Comparison of ENCODE assay signal across 22 cellular contexts in the genomic region with DNA sequence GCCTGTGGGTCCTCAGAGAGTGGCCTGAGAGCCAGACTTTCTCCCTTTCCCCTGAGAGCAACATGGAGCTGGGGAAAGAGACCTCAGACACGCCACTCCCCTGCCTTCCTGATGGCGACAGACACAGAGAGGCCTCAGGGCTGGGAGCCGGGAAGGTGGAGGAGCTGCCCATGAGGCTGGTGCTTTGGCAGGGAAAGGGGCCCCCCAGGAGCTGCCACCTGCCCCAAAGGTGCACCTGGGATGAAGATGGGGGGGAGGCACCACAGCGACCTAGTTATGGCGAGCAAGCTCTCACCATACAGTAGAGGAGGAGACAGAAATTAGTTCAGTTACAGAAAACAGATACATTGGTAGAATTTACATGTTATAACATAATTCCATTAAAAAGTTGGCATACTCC.
"Had no signal": no experiment of that assay in that cellular context is flagged by ENCODE, and none has a peak within 500 bp of the region (broad histone marks: within the 10 kb centered on the region; RNA-seq: fewer than 3 reads in every experiment).

No MANE protein-coding gene starts in this region.

- H3K4me3 ChIP-seq: body of pancreas, esophagus squamous epithelium, hepatocyte, lung had no signal

- H3K36me3 Mint-ChIP-seq: activated naive CD4-positive, alpha-beta T cell treated with anti-CD3 and anti-CD28 coated beads, Interleukin-2, amount 50 U/mL, for 72 hours; natural killer cell treated with Interleukin-12 subunit alpha and Interleukin-12 subunit beta and Interleukin-15 and Interleukin-18, amount 100 ng/mL, for 72 hours; type B pancreatic cell had no signal

- H2AFZ ChIP-seq: hepatocyte had no signal

- H3K27me3 ChIP-seq: body of pancreas, hepatocyte had no signal

- H3K9me3 Mint-ChIP-seq: activated naive CD4-positive, alpha-beta T cell treated with anti-CD3 and anti-CD28 coated beads, Interleukin-2, amount 50 U/mL, for 72 hours; activated T-helper 1 cell treated with anti-CD3 and anti-CD28 coated beads, Interleukin-12 subunit alpha, Interleukin-12 subunit beta, Interleukin-2, Interleukin-4 antibody, amounts not matched to agents 30 ng/mL and 10 ng/mL and 1 ng/mL, durations not matched to agents 14 hours and 24 hours and 36 hours; dendritic cell treated with granulocyte-macrophage colony-stimulating factor and Interleukin-4, amounts not matched to agents 40 ng/mL and 50 ng/mL, for 4 days; natural killer cell treated with Interleukin-12 subunit alpha and Interleukin-12 subunit beta and Interleukin-15 and Interleukin-18, amount 100 ng/mL, for 72 hours; type B pancreatic cell had no signal

- ATAC-seq: activated CD4-positive, alpha-beta T cell treated with anti-CD3 and anti-CD28 coated beads for 36 hours; activated naive CD4-positive, alpha-beta T cell treated with anti-CD3 and anti-CD28 coated beads, Interleukin-2, amount 50 U/mL, for 72 hours; body of pancreas; left colon; natural killer cell treated with Interleukin-12 subunit alpha and Interleukin-12 subunit beta and Interleukin-15 and Interleukin-18, amount 100 ng/mL, for 72 hours had no signal

- H3K4me2 ChIP-seq: hepatocyte had no signal

- H3K9me3 ChIP-seq: body of pancreas, esophagus squamous epithelium had no signal

- H3K36me3 ChIP-seq: esophagus squamous epithelium had no signal

- H3K4me3 Mint-ChIP-seq: activated CD4-positive, alpha-beta T cell treated with anti-CD3 and anti-CD28 coated beads for 36 hours; activated T-helper 1 cell treated with anti-CD3 and anti-CD28 coated beads, Interleukin-12 subunit alpha, Interleukin-12 subunit beta, Interleukin-2, Interleukin-4 antibody, amounts not matched to agents 30 ng/mL and 10 ng/mL and 1 ng/mL, durations not matched to agents 14 hours and 24 hours and 36 hours; dendritic cell treated with granulocyte-macrophage colony-stimulating factor and Interleukin-4, amounts not matched to agents 40 ng/mL and 50 ng/mL, for 4 days; natural killer cell treated with Interleukin-12 subunit alpha and Interleukin-12 subunit beta and Interleukin-15 and Interleukin-18, amount 100 ng/mL, for 72 hours; type B pancreatic cell had no signal

- H3K27ac ChIP-seq: body of pancreas, hepatocyte had no signal

- DNase-seq: activated CD4-positive, alpha-beta T cell treated with anti-CD3 and anti-CD28 coated beads for 36 hours; activated CD4-positive, alpha-beta T cell treated with anti-CD3 and anti-CD28 coated beads, Interleukin-2, amount 50 U/mL, for 48 hours; activated gamma-delta T cell treated with Interleukin-2 at 50 U/mL for 16 hours; body of pancreas; central memory CD4-positive, alpha-beta T cell; effector memory CD4-positive, alpha-beta T cell; esophagus squamous epithelium; left colon; stimulated activated CD4-positive, alpha-beta T cell treated with anti-CD3 and anti-CD28 coated beads, Interleukin-12 subunit alpha, Interleukin-12 subunit beta, amount 100 ng/mL, for 4 hours; stimulated activated CD4-positive, alpha-beta T cell treated with anti-CD3 and anti-CD28 coated beads, Interleukin-1b, Interleukin-23, amount 100 ng/mL, for 48 hours; stimulated activated CD8-positive, alpha-beta memory T cell treated with anti-CD3 and anti-CD28 coated beads, Interleukin-4, amount 100 ng/mL, for 48 hours; stimulated activated naive CD4-positive, alpha-beta T cell; T-helper 2 cell had no signal

- H3K4me1 ChIP-seq: body of pancreas had no signal

- H3K4me1 Mint-ChIP-seq: activated CD4-positive, alpha-beta T cell treated with anti-CD3 and anti-CD28 coated beads for 36 hours had no signal

- H3K27ac Mint-ChIP-seq: activated CD4-positive, alpha-beta T cell treated with anti-CD3 and anti-CD28 coated beads for 36 hours; activated naive CD4-positive, alpha-beta T cell treated with anti-CD3 and anti-CD28 coated beads, Interleukin-2, amount 50 U/mL, for 72 hours; activated T-helper 1 cell treated with anti-CD3 and anti-CD28 coated beads, Interleukin-12 subunit alpha, Interleukin-12 subunit beta, Interleukin-2, Interleukin-4 antibody, amounts not matched to agents 30 ng/mL and 10 ng/mL and 1 ng/mL, durations not matched to agents 14 hours and 24 hours and 36 hours; dendritic cell treated with granulocyte-macrophage colony-stimulating factor and Interleukin-4, amounts not matched to agents 40 ng/mL and 50 ng/mL, for 4 days; natural killer cell treated with Interleukin-12 subunit alpha and Interleukin-12 subunit beta and Interleukin-15 and Interleukin-18, amount 100 ng/mL, for 72 hours; type B pancreatic cell had no signal

- FAIRE-seq: endothelial cell of umbilical vein, islet of Langerhans had no signal

- H3K27me3 Mint-ChIP-seq: dendritic cell treated with granulocyte-macrophage colony-stimulating factor and Interleukin-4, amounts not matched to agents 40 ng/mL and 50 ng/mL, for 4 days had no signal
